1 cellular context compared by ENCODE assay signal in the genomic region with DNA sequence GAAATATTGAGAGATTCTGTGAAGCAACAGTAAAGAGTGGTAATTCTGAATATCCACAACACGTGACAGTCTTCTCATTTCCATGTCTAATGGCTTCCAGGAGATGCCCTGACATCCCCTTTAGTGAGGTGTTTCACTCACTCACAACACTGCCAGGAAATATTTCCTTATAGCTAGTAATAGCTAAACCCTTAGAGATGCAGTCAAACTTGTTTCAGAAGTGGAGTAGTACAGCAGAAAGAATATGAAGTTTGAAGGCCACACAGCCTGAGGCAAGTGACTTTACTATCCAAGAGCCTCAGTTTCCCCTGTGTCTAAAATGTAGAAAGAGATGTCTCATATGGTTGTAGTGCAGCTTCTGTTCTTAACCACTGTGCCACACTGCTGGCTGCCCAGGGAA.
TF ChIP-seq lines count a peak whose summit lies in the region.

No MANE protein-coding gene starts in this region.

TF ChIP-seq in IMR-90, 13 proteins besides CTCF, POLR2A, EP300 and RAD21 (continued from another document):
- TF ChIP-seq, protein P1, sequence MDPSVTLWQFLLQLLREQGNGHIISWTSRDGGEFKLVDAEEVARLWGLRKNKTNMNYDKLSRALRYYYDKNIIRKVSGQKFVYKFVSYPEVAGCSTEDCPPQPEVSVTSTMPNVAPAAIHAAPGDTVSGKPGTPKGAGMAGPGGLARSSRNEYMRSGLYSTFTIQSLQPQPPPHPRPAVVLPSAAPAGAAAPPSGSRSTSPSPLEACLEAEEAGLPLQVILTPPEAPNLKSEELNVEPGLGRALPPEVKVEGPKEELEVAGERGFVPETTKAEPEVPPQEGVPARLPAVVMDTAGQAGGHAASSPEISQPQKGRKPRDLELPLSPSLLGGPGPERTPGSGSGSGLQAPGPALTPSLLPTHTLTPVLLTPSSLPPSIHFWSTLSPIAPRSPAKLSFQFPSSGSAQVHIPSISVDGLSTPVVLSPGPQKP (IDR thresholded peaks at IDR 0.05; ENCODE audit: borderline replicate concordance, low read depth, low read length): no peak
- TF ChIP-seq BHLHE40 (IDR thresholded peaks at IDR 0.05; ENCODE audit: low read depth, low read length) (no peak), RCOR1 (IDR thresholded peaks at IDR 0.05; ENCODE audit: insufficient replicate concordance, low read length) (no peak), MAZ (IDR thresholded peaks at IDR 0.05; ENCODE audit: borderline replicate concordance, low read depth, low read length) (no peak), MXI1 (IDR thresholded peaks at IDR 0.05; ENCODE audit: borderline replicate concordance, low read depth, low read length) (no peak)
TF ChIP-seq in IMR-90: peak in this region for 0.
